Comparison of ENCODE assay signal across 19 cellular contexts in genomic region chr5:135091286-135091685, GRCh38. TPM values are rescaled to one million over a fixed set of nuclear protein-coding genes. Genes with fewer than 3 reads are reported as not detected.
DNase-seq lines count a peak whose midpoint lies in the region; ATAC-seq, FAIRE-seq and TF ChIP-seq lines count a peak whose summit lies in the region.
"Had no signal": no experiment of that assay in that cellular context is flagged by ENCODE, and none has a peak within 500 bp of the region (broad histone marks: within the 10 kb centered on the region; RNA-seq: fewer than 3 reads in every experiment).

No MANE protein-coding gene starts in this region.

- ATAC-seq in K562 (no peak), upper lobe of right lung (no peak)

- H3K23ac ChIP-seq in trophoblast cell (ENCODE audit: low read length) = no peak overlapping the region

- peaks cover 20% of the 10 kb centered on the region for H3K27me3 Mint-ChIP-seq in activated CD4-positive, alpha-beta memory T cell treated with anti-CD3 and anti-CD28 coated beads for 36 hours

- no peak overlapping the region for H3K4me3 Mint-ChIP-seq in activated CD4-positive, alpha-beta memory T cell treated with anti-CD3 and anti-CD28 coated beads for 36 hours
- H3K4me3 Mint-ChIP-seq: CD4-positive, alpha-beta T cell had no signal

- BruUV-seq in K562 (replicated peaks; lab: Mats Ljungman, UMichigan) = no TSS peak

- FAIRE-seq in K562 (lab: Jason Lieb, UNC) = no peak
- FAIRE-seq: A204.1, D721Med, G401.6, GM12891, GM18507 had no signal

- H3K79me1 ChIP-seq in trophoblast cell (ENCODE audit: low read length) = no peaks in the 10 kb centered on the region

- no peaks in the 10 kb centered on the region for H4K20me1 ChIP-seq in K562 (replicated peaks; ENCODE audit: control insufficient read depth, insufficient read depth, low read length)

- H3K36me3 ChIP-seq in Peyer's patch (no peaks in the 10 kb centered on the region), K562 (ENCODE audit: control insufficient read depth, insufficient read depth, low read length) (no peaks in the 10 kb centered on the region), upper lobe of right lung (no peaks in the 10 kb centered on the region), trophoblast cell (ENCODE audit: control insufficient read depth in 1 of 2, insufficient read depth in 2 of 2, low read length in 2 of 2) (no peaks in the 10 kb centered on the region)
- H3K36me3 ChIP-seq: BE2C, HAP-1 had no signal

- H3K4me2 ChIP-seq in K562 (ENCODE audit: insufficient read depth, low read length) (no peak overlapping the region), trophoblast cell (ENCODE audit: low read length) (no peak overlapping the region)

- no peaks in the 10 kb centered on the region for H3K9me1 ChIP-seq in K562 (ENCODE audit: control insufficient read depth, insufficient read depth, low read length)

- WGBS in K562 (ENCODE audit: insufficient coverage, low coverage, missing lambda C conversion rate) = 78% methylated on average over 3 of the region's 3 CpGs
- WGBS in trophoblast cell (ENCODE audit: extremely low coverage, insufficient coverage, insufficient read length) = no CpG with 5 or more reads among the region's 3 CpGs

- no peak overlapping the region for H4K8ac ChIP-seq in trophoblast cell (ENCODE audit: low read depth, low read length)

- H3K4me1 ChIP-seq in Peyer's patch (no peaks in the 10 kb centered on the region), K562 (replicated peaks in 1 of 2; ENCODE audit: control insufficient read depth in 2 of 2, insufficient read depth in 2 of 2, low read length in 2 of 2) (peaks cover 0 to under 1% of the 10 kb centered on the region in 2 experiments; a peak in 1 of 5 replicates), upper lobe of right lung (no peaks in the 10 kb centered on the region), trophoblast cell (ENCODE audit: control insufficient read depth in 1 of 2, insufficient read depth in 2 of 2, low read length in 2 of 2) (no peaks in the 10 kb centered on the region)
- H3K4me1 ChIP-seq: BE2C, HAP-1 had no signal

- H2BK5ac ChIP-seq in trophoblast cell (ENCODE audit: low read depth, low read length, poor library complexity) = no peak overlapping the region

- H2AFZ ChIP-seq in K562 (ENCODE audit: low read depth, low read length) (no peak overlapping the region), trophoblast cell (ENCODE audit: insufficient read depth, low read length, poor library complexity) (no peak overlapping the region)
- H2AFZ ChIP-seq: GM23248 had no signal

- no peak overlapping the region for H2BK12ac ChIP-seq in trophoblast cell (ENCODE audit: low read length)

- DNase-seq in Peyer's patch = peak in 2 of 3 donors; percentile 18 to 29
- no peak for DNase-seq in K562 (ENCODE audit: extremely low read depth in 1 of 4, low spot score in 3 of 4)
- peak; percentile 40 for DNase-seq in posterior vena cava (ENCODE audit: low spot score)
- DNase-seq in upper lobe of right lung = peak; percentile 36
- no peak for DNase-seq in cerebellum (ENCODE audit: low spot score)
- DNase-seq in activated CD4-positive, alpha-beta memory T cell treated with anti-CD3 and anti-CD28 coated beads for 36 hours = no peak
- DNase-seq in trophoblast cell = no peak
- DNase-seq: ACHN, BE2C, C1 segment of cervical spinal cord, Caco-2, GM23248 had no signal

- CTCF ChIA-PET in K562 (lab: Yijun Ruan, JAX; ENCODE audit: low intra/inter-chr PET ratio) = no interaction called here
- CTCF ChIA-PET in activated CD4-positive, alpha-beta memory T cell treated with anti-CD3 and anti-CD28 coated beads for 36 hours (lab: Charles Lee) = no interaction called here

- TF ChIP-seq CTCF in Peyer's patch (IDR thresholded peaks at IDR 0.05) = no peak
- no peak for TF ChIP-seq CTCF in K562 (IDR thresholded peaks at IDR 0.05 in 2 of 3, conservative IDR thresholded peaks at IDR 0.05 in 1 of 3; ENCODE audit: insufficient read depth in 2 of 3, low read depth in 1 of 3, low read length in 3 of 3)
- TF ChIP-seq CTCF in upper lobe of right lung (IDR thresholded peaks at IDR 0.05) = no peak

- no peak for TF ChIP-seq EP300 in K562 (IDR thresholded peaks at IDR 0.05; ENCODE audit: low read length)

- H3K4ac ChIP-seq in trophoblast cell (ENCODE audit: low read depth, low read length) = no peak overlapping the region

- POLR2A ChIA-PET in K562 (lab: Yijun Ruan, JAX) = no interaction called here
- POLR2A ChIA-PET in activated CD4-positive, alpha-beta memory T cell treated with anti-CD3 and anti-CD28 coated beads for 36 hours (lab: Charles Lee) = no interaction called here

- no peak overlapping the region for H4K91ac ChIP-seq in trophoblast cell (ENCODE audit: low read depth, low read length)

- H3K4me1 Mint-ChIP-seq in activated CD4-positive, alpha-beta memory T cell treated with anti-CD3 and anti-CD28 coated beads for 36 hours (ENCODE audit: low read depth) = no peaks in the 10 kb centered on the region

- H3K9me3 ChIP-seq in Peyer's patch (no peaks in the 10 kb centered on the region), K562 (replicated peaks; ENCODE audit: control insufficient read depth, insufficient read depth, low read depth, low read length) (no peaks in the 10 kb centered on the region), upper lobe of right lung (no peaks in the 10 kb centered on the region), trophoblast cell (ENCODE audit: insufficient read depth, low read depth, low read length) (peaks cover 5% of the 10 kb centered on the region)
- H3K9me3 ChIP-seq: BE2C, Caco-2, HAP-1 had no signal

- H3K18ac ChIP-seq in trophoblast cell (ENCODE audit: low read length) = no peak overlapping the region

- H2AK5ac ChIP-seq in trophoblast cell (ENCODE audit: low read length) = no peak overlapping the region

- H3K4me3 ChIP-seq in Peyer's patch = no peak overlapping the region
- no peak overlapping the region for H3K4me3 ChIP-seq in K562
- H3K4me3 ChIP-seq in upper lobe of right lung = no peak overlapping the region
- H3K4me3 ChIP-seq in trophoblast cell (ENCODE audit: low read depth, low read length) = no peak overlapping the region
- H3K4me3 ChIP-seq: GM23248, HAP-1 had no signal

- H3K9ac ChIP-seq in K562 (ENCODE audit: insufficient read depth in 1 of 2, low read depth in 2 of 2, low read length in 2 of 2) (peak overlapping the region in 1 of 2 experiments; percentile 26; a peak in 1 of 4 replicates), trophoblast cell (ENCODE audit: low read length) (no peak overlapping the region)
- H3K9ac ChIP-seq: GM23248 had no signal

- no peak for TF ChIP-seq RAD21 in K562 (CRISPR knock-in tag; conservative IDR thresholded peaks at IDR 0.05 in 1 of 2, IDR thresholded peaks at IDR 0.05 in 1 of 2)

- no peak for TF ChIP-seq POLR2A in Peyer's patch (IDR thresholded peaks at IDR 0.05)
- no peak for TF ChIP-seq POLR2A in K562 (conservative IDR thresholded peaks at IDR 0.05)

- no peaks in the 10 kb centered on the region for H3K36me3 Mint-ChIP-seq in activated CD4-positive, alpha-beta memory T cell treated with anti-CD3 and anti-CD28 coated beads for 36 hours

- no peaks in the 10 kb centered on the region for H3K79me2 ChIP-seq in K562 (ENCODE audit: control insufficient read depth, insufficient read depth, low read length)
- no peaks in the 10 kb centered on the region for H3K79me2 ChIP-seq in trophoblast cell (ENCODE audit: control insufficient read depth, insufficient read depth, low read length, poor library complexity)

- no peak overlapping the region for H3K14ac ChIP-seq in trophoblast cell (ENCODE audit: low read length)

- no peak overlapping the region for H4K12ac ChIP-seq in trophoblast cell (ENCODE audit: low read depth, low read length)

- no peak overlapping the region for H3K27ac Mint-ChIP-seq in activated CD4-positive, alpha-beta memory T cell treated with anti-CD3 and anti-CD28 coated beads for 36 hours
- H3K27ac Mint-ChIP-seq: CD4-positive, alpha-beta T cell had no signal

- intact Hi-C loops in K562 (cut with micrococcal nuclease) (no loop called here), posterior vena cava (cut with DNase I) (no loop called here), upper lobe of right lung (cut with DNase I) (no loop called here)
- intact Hi-C loops in activated CD4-positive, alpha-beta memory T cell treated with anti-CD3 and anti-CD28 coated beads for 36 hours (cut with micrococcal nuclease) = no loop called here

- H2BK120ac ChIP-seq in trophoblast cell (ENCODE audit: insufficient read depth, low read length, poor library complexity) = no peak overlapping the region

- H3K9me3 Mint-ChIP-seq in activated CD4-positive, alpha-beta memory T cell treated with anti-CD3 and anti-CD28 coated beads for 36 hours = no peaks in the 10 kb centered on the region
- H3K9me3 Mint-ChIP-seq: CD4-positive, alpha-beta T cell had no signal

- H3K27me3 ChIP-seq in Peyer's patch (no peaks in the 10 kb centered on the region), K562 (ENCODE audit: control insufficient read depth in 2 of 2, insufficient read depth in 2 of 2, low read length in 2 of 2) (no peaks in the 10 kb centered on the region), upper lobe of right lung (peaks cover 11% of the 10 kb centered on the region), trophoblast cell (ENCODE audit: insufficient read depth, low read length) (no peaks in the 10 kb centered on the region)
- H3K27me3 ChIP-seq: BE2C had no signal

- in situ Hi-C loops in K562 (cut with MboI) = no loop called here

- H3K27ac ChIP-seq in Peyer's patch (no peak overlapping the region), K562 (ENCODE audit: extremely low read depth, low read depth, low read length) (no peak overlapping the region), upper lobe of right lung (no peak overlapping the region), trophoblast cell (ENCODE audit: low read depth, low read length) (no peak overlapping the region)
- H3K27ac ChIP-seq: GM23248 had no signal

RNA-seq across cellular contexts. Expression of gene PITX1, which starts 57.3 kb away (rescaled TPM):
- 1 to 10 TPM in 3 of 4 donors, under 1 TPM in 1; 0.88 to 4.2 (median 2.5) TPM for total RNA-seq in Peyer's patch
- 10.2 and 35.6 TPM in 2 replicates for total RNA-seq in K562 (2011; cell fraction: chromatin; rRNA removed; ENCODE audit: low replicate concordance)
- total RNA-seq in K562 (2011; cell fraction: nucleolus; rRNA removed) = 39.9 and 42.6 TPM in 2 replicates
- total RNA-seq in K562 (2011; cell fraction: nucleoplasm; rRNA removed) = 19.5 and 26.3 TPM in 2 replicates
- 59.8 and 73.9 TPM in 2 replicates for total RNA-seq in K562 (2014; rRNA removed)
- total RNA-seq in K562 (2014; rRNA removed; fragmentation: Illumina TruSeq; extraction: Trizol) = 2.3 and 3.1 TPM in 2 replicates
- total RNA-seq in K562 (2015; rRNA removed; fragmentation: Illumina TruSeq; extraction: Trizol) = 24.9 and 25.3 TPM in 2 replicates
- total RNA-seq in K562 (2021) = 88.2 and 90.4 TPM in 2 replicates
- 30.8 and 50.1 TPM in 2 replicates for polyA plus RNA-seq in K562 (2011; rRNA removed)
- 91.0 and 189 TPM in 2 replicates for polyA plus RNA-seq in K562 (2011; cell fraction: cytosol; rRNA removed)
- 68.1 and 94.4 TPM in 2 replicates for polyA plus RNA-seq in K562 (2011; cell fraction: nucleus; rRNA removed)
- 34.0 and 38.0 TPM in 2 replicates for polyA plus RNA-seq in K562 (2012)
- polyA plus RNA-seq in K562 (2014; fragmentation: Illumina TruSeq; extraction: Trizol) = 7.4 and 35.6 TPM in 2 replicates
- under 1 TPM; 0.13 to 0.17 TPM for polyA plus RNA-seq in K562 (2014; fragmentation: Nextera tagmentation; extraction: Ambion mirVana)
- polyA plus RNA-seq in K562 (2014; rRNA removed) = 58.7 and 64.6 TPM in 2 replicates
- 12.0 and 21.7 TPM in 2 replicates for polyA minus RNA-seq in K562 (2011; rRNA and poly(A)+ RNA removed)
- 56.3 and 80.4 TPM in 2 replicates for polyA minus RNA-seq in K562 (2011; cell fraction: cytosol; rRNA and poly(A)+ RNA removed)
- polyA minus RNA-seq in K562 (2011; cell fraction: nucleus; rRNA and poly(A)+ RNA removed) = 21.8 and 31.4 TPM in 2 replicates
- under 1 TPM; 0.81 to 0.97 TPM for total RNA-seq in posterior vena cava
- not detected for total RNA-seq in upper lobe of right lung
- total RNA-seq in cerebellum = not detected
- under 1 TPM; 0.14 to 0.22 TPM for total RNA-seq in activated CD4-positive, alpha-beta memory T cell treated with anti-CD3 and anti-CD28 coated beads for 36 hours
- polyA plus RNA-seq in trophoblast cell (2013) = 22.0 and 23.6 TPM in 2 replicates
- total RNA-seq: CD4-positive, alpha-beta T cell; GM23248 had no signal
- polyA plus RNA-seq: GM23248 had no signal

Comparison
In these comparisons a context has a peak if more than half of its experiments do, and no peak if none do; other contexts are left out.
1. DNase-seq: peak in Peyer's patch (2 of 3), posterior vena cava (single experiment) and upper lobe of right lung (single experiment); none in K562 (0 of 4), cerebellum (single experiment), activated CD4-positive, alpha-beta memory T cell treated with anti-CD3 and anti-CD28 coated beads for 36 hours (single experiment) and trophoblast cell (0 of 2).